Comparison of ENCODE assay signal across 8 cellular contexts in genomic region chr11:64843971-64844329, GRCh38. TPM values are rescaled to one million over a fixed set of nuclear protein-coding genes. Genes with fewer than 3 reads are reported as not detected.
DNase-seq lines count a peak whose midpoint lies in the region; ATAC-seq and TF ChIP-seq lines count a peak whose summit lies in the region.

No MANE protein-coding gene starts in this region.

- DNase-seq in activated naive CD4-positive, alpha-beta T cell treated with anti-CD3 and anti-CD28 coated beads, Interleukin-2, amount 10 ng/mL, durations not matched to agents 7 days and 5 days, result no peak
- DNase-seq in activated naive CD4-positive, alpha-beta T cell treated with anti-CD3 and anti-CD28 coated beads, Interleukin-2, amount 50 U/mL, for 16 hours, result no peak
- DNase-seq in left lung (no peak), thyroid gland (no peak), dedifferentiated amniotic fluid mesenchymal stem cell (ENCODE audit: extremely low spot score) (no peak), left lobe of liver (ENCODE audit: low spot score) (no peak)

- TF ChIP-seq CTCF in left lung (IDR thresholded peaks at IDR 0.05) (no peak), thyroid gland (IDR thresholded peaks at IDR 0.05) (no peak)

- peak overlapping the region; percentile 65 to 66 for H3K27ac ChIP-seq in left lung
- H3K27ac ChIP-seq in thyroid gland, result peak overlapping the region in 1 of 3 donors; percentile 27

- H3K4me1 Mint-ChIP-seq in activated naive CD4-positive, alpha-beta T cell treated with anti-CD3 and anti-CD28 coated beads, Interleukin-2, amount 10 ng/mL, durations not matched to agents 7 days and 5 days, result peaks cover 40% of the 10 kb centered on the region
- peaks cover 30% of the 10 kb centered on the region for H3K4me1 Mint-ChIP-seq in activated naive CD8-positive, alpha-beta T cell (ENCODE audit: low read depth)

- H3K36me3 ChIP-seq in left lung (peaks cover 0 to 7% of the 10 kb centered on the region in 2 donors), thyroid gland (peaks cover 0 to 5% of the 10 kb centered on the region in 2 donors)

- peak overlapping the region; percentile 75 for H3K4me3 Mint-ChIP-seq in activated naive CD4-positive, alpha-beta T cell treated with anti-CD3 and anti-CD28 coated beads, Interleukin-2, amount 10 ng/mL, durations not matched to agents 7 days and 5 days
- H3K4me3 Mint-ChIP-seq in activated naive CD8-positive, alpha-beta T cell, result peak overlapping the region; percentile 86

- CTCF ChIA-PET in activated naive CD4-positive, alpha-beta T cell treated with anti-CD3 and anti-CD28 coated beads, Interleukin-2, amount 10 ng/mL, durations not matched to agents 7 days and 5 days (lab: Charles Lee), result interaction anchor here (0.7 to 16.4 kb wide), 10 partner anchors 9 to 273 kb away, joined by 3 to 592 read pairs (median 4); partner anchors contain the start of genes ARL2, EHD1, RASGRP2 and SF1

- ATAC-seq in left lung, result peak; percentile 0
- no peak for ATAC-seq in left lobe of liver
- no peak for ATAC-seq in HG03108 (IDR thresholded peaks at IDR 0.05; ENCODE audit: unreplicated experiment)

- intact Hi-C loops in left lung (cut with DNase I) (loop anchor here (10.0 kb wide), 2 partner anchors 51 to 181 kb away; partner anchors contain the start of gene SNX15 (in 1 of the 2)), thyroid gland (cut with DNase I) (loop anchor here (10.0 kb wide), 1 partner anchor 181 kb away; the partner anchor contains the start of gene SNX15)

- H3K27ac Mint-ChIP-seq in activated naive CD4-positive, alpha-beta T cell treated with anti-CD3 and anti-CD28 coated beads, Interleukin-2, amount 10 ng/mL, durations not matched to agents 7 days and 5 days, result no peak overlapping the region
- H3K27ac Mint-ChIP-seq in activated naive CD8-positive, alpha-beta T cell, result peak overlapping the region; percentile 75

- H3K4me1 ChIP-seq in left lung (peaks cover 13 to 47% of the 10 kb centered on the region in 2 donors), thyroid gland (peaks cover 16 to 21% of the 10 kb centered on the region in 2 donors)

- no peak for TF ChIP-seq POLR2A in thyroid gland (IDR thresholded peaks at IDR 0.05)

- 19 to 24% methylated on average over 15 to 19 of the region's 19 CpGs for WGBS in thyroid gland, 2 donors

- peak overlapping the region; percentile 38 to 54 for H3K4me3 ChIP-seq in left lung
- peak overlapping the region; percentile 24 to 69 (median 33) for H3K4me3 ChIP-seq in thyroid gland (replicated peaks in 1 of 3)

- H3K27me3 ChIP-seq in left lung (no peaks in the 10 kb centered on the region), thyroid gland (no peaks in the 10 kb centered on the region)

- H3K36me3 Mint-ChIP-seq in activated naive CD4-positive, alpha-beta T cell treated with anti-CD3 and anti-CD28 coated beads, Interleukin-2, amount 10 ng/mL, durations not matched to agents 7 days and 5 days, result no peaks in the 10 kb centered on the region
- H3K36me3 Mint-ChIP-seq in activated naive CD8-positive, alpha-beta T cell, result no peaks in the 10 kb centered on the region

- no peaks in the 10 kb centered on the region for H3K9me3 ChIP-seq in left lung
- no peaks in the 10 kb centered on the region for H3K9me3 ChIP-seq in thyroid gland

- H3K9me3 Mint-ChIP-seq in activated naive CD4-positive, alpha-beta T cell treated with anti-CD3 and anti-CD28 coated beads, Interleukin-2, amount 10 ng/mL, durations not matched to agents 7 days and 5 days, result no peaks in the 10 kb centered on the region
- H3K9me3 Mint-ChIP-seq in activated naive CD8-positive, alpha-beta T cell (ENCODE audit: low read depth), result no peaks in the 10 kb centered on the region

- H3K27me3 Mint-ChIP-seq in activated naive CD4-positive, alpha-beta T cell treated with anti-CD3 and anti-CD28 coated beads, Interleukin-2, amount 10 ng/mL, durations not matched to agents 7 days and 5 days, result peaks cover 4% of the 10 kb centered on the region
- H3K27me3 Mint-ChIP-seq in activated naive CD8-positive, alpha-beta T cell, result no peaks in the 10 kb centered on the region

RNA-seq across cellular contexts. Expression of gene CDC42BPG, which starts 0.5 kb away (rescaled TPM):
- total RNA-seq in left lung, result 10 to 100 TPM; 18.0 to 25.9 TPM
- 10 to 100 TPM in 2 of 4 donors, 1 to 10 TPM in 2; 7.8 to 13.9 (median 10.2) TPM for total RNA-seq in thyroid gland
- 1.2 TPM for total RNA-seq in left lobe of liver

RNA-seq across cellular contexts. Expression of gene MEN1, which starts 33.6 kb away (rescaled TPM):
- total RNA-seq in left lung (10 to 100 TPM; 26.9 to 29.3 TPM), thyroid gland (10 to 100 TPM; 23.5 to 31.5 (median 25.1) TPM), left lobe of liver (24.0 TPM)

RNA-seq across cellular contexts. Expression of gene EHD1, which starts 34.5 kb away (rescaled TPM):
- 100 to 1,000 TPM in 1 of 2 donors, 10 to 100 TPM in 1; 73.0 to 153 TPM for total RNA-seq in left lung
- total RNA-seq in thyroid gland, result 10 to 100 TPM; 53.5 to 90.7 (median 67.4) TPM
- 29.9 TPM for total RNA-seq in left lobe of liver

RNA-seq across cellular contexts. Expression of gene MAP4K2, which starts 40.9 kb away (rescaled TPM):
- total RNA-seq in left lung (10 to 100 TPM; 19.3 to 23.2 TPM), thyroid gland (10 to 100 TPM; 35.5 to 77.8 (median 37.5) TPM), left lobe of liver (6.6 TPM)
